In the genomic region with DNA sequence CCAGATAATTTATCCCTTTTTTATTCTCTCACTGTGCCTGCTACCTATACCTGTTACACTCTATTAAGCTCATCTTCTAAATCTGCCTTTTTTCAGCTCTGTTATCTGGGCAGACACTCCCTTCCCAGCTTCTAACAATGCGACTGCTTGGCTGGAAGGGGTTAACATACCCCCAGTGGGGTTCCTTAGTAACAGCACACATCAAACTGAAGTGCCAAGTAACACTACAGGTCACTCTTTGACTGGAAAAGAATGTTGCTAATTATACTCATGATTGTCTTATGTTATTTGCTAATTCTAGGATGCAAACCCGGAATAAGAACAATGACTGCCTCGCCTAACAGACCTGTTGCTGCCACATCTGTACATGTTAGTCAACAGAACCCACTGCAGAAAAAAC, we compare ENCODE assay signal across 18 cellular contexts.
DNase-seq lines count a peak whose midpoint lies in the region; ATAC-seq and TF ChIP-seq lines count a peak whose summit lies in the region.
"Had no signal": no experiment of that assay in that cellular context is flagged by ENCODE, and none has a peak within 500 bp of the region (broad histone marks: within the 10 kb centered on the region; RNA-seq: fewer than 3 reads in every experiment).

No MANE protein-coding gene starts in this region.

- no peak overlapping the region for H3K4me3 ChIP-seq in heart right ventricle
- no peak overlapping the region for H3K4me3 ChIP-seq in right cardiac atrium (ENCODE audit: low read length)
- H3K4me3 ChIP-seq in iPS-18a (ENCODE audit: low read length) = peak overlapping the region; percentile 1
- no peak overlapping the region for H3K4me3 ChIP-seq in left lung
- H3K4me3 ChIP-seq: PC-9 had no signal

- DNase-seq in heart right ventricle (no peak), right cardiac atrium (no peak), NCI-H748 treated with DMSO at 0.1 percent for 48 hours (lab: John Stamatoyannopoulos, UW) (peak; percentile 69), glutamatergic neuron (no peak), left lung (no peak)
- DNase-seq: GF-D8, H7, Karpas-422, MV-4-11, NCI-H187, NCI-H446 treated with DMSO at 0.1 percent for 48 hours, PC-9, RPMI8226, SIG-M5, SK-N-SH had no signal

- H3K27me3 ChIP-seq in heart right ventricle = no peaks in the 10 kb centered on the region
- no peaks in the 10 kb centered on the region for H3K27me3 ChIP-seq in right cardiac atrium (ENCODE audit: control insufficient read depth, insufficient read depth)
- peaks cover 87% of the 10 kb centered on the region for H3K27me3 ChIP-seq in iPS-18a (ENCODE audit: control insufficient read depth, insufficient read depth, low read length)
- H3K27me3 ChIP-seq in left lung = no peaks in the 10 kb centered on the region

- no peaks in the 10 kb centered on the region for H3K27me3 Mint-ChIP-seq in glutamatergic neuron (ENCODE audit: unreplicated experiment)

- WGBS in heart right ventricle, 2 donors = 29 to 30% methylated on average over 3 of the region's 3 CpGs
- 37% methylated on average over 3 of the region's 3 CpGs for WGBS in right cardiac atrium

- no peak overlapping the region for H3K4me3 Mint-ChIP-seq in glutamatergic neuron (ENCODE audit: unreplicated experiment)

- H3K27ac ChIP-seq in heart right ventricle (peak overlapping the region in 1 of 10 donors; percentile 33), right cardiac atrium (ENCODE audit: low read length) (no peak overlapping the region), iPS-18a (ENCODE audit: low read length) (no peak overlapping the region), left lung (no peak overlapping the region)
- H3K27ac ChIP-seq: C4-2B, PC-9 had no signal

- H3K9ac ChIP-seq in iPS-18a (ENCODE audit: low read length) = no peak overlapping the region
- H3K9ac ChIP-seq: SK-N-SH had no signal

- H3K36me3 ChIP-seq in heart right ventricle = no peaks in the 10 kb centered on the region
- no peaks in the 10 kb centered on the region for H3K36me3 ChIP-seq in iPS-18a (ENCODE audit: control insufficient read depth, low read depth, low read length)
- no peaks in the 10 kb centered on the region for H3K36me3 ChIP-seq in left lung

- no peaks in the 10 kb centered on the region for H3K9me3 Mint-ChIP-seq in glutamatergic neuron (ENCODE audit: unreplicated experiment)

- H3K4me1 ChIP-seq in heart right ventricle (peaks cover 0 to 11% (median 0%) of the 10 kb centered on the region in 9 donors), right cardiac atrium (ENCODE audit: control insufficient read depth, insufficient read depth, low read length) (no peaks in the 10 kb centered on the region), iPS-18a (ENCODE audit: control insufficient read depth, low read depth, low read length) (peaks cover 40% of the 10 kb centered on the region), left lung (no peaks in the 10 kb centered on the region)

- ATAC-seq in heart right ventricle = peak in 6 of 8 donors; percentile 28 to 67 (median 54)
- ATAC-seq in right cardiac atrium = no peak
- ATAC-seq in GM21619 (IDR thresholded peaks at IDR 0.05; ENCODE audit: unreplicated experiment) = no peak
- ATAC-seq in left lung = no peak

- H3K36me3 Mint-ChIP-seq in glutamatergic neuron (ENCODE audit: unreplicated experiment) = no peaks in the 10 kb centered on the region

- no peaks in the 10 kb centered on the region for H3K4me1 Mint-ChIP-seq in glutamatergic neuron (ENCODE audit: low read depth, unreplicated experiment)

- TF ChIP-seq CTCF in heart right ventricle (IDR thresholded peaks at IDR 0.05) = no peak
- no peak for TF ChIP-seq CTCF in glutamatergic neuron (IDR thresholded peaks at IDR 0.05; ENCODE audit: partially characterized antibody, unreplicated experiment)
- TF ChIP-seq CTCF in left lung (IDR thresholded peaks at IDR 0.05) = no peak

- intact Hi-C loops in heart right ventricle (cut with DNase I) (no loop called here), right cardiac atrium (cut with DNase I) (no loop called here), left lung (cut with DNase I) (no loop called here)

- no peak overlapping the region for H3K27ac Mint-ChIP-seq in glutamatergic neuron (ENCODE audit: unreplicated experiment)

- no peaks in the 10 kb centered on the region for H3K9me3 ChIP-seq in heart right ventricle
- H3K9me3 ChIP-seq in right cardiac atrium (ENCODE audit: control insufficient read depth, low read length) = no peaks in the 10 kb centered on the region
- no peaks in the 10 kb centered on the region for H3K9me3 ChIP-seq in iPS-18a (ENCODE audit: control insufficient read depth, low read depth, low read length)
- peaks cover 0 to 2% of the 10 kb centered on the region in 2 donors for H3K9me3 ChIP-seq in left lung
- H3K9me3 ChIP-seq: SK-N-SH had no signal

Comparison
In these comparisons a context has a peak if more than half of its experiments do, and no peak if none do; other contexts are left out.
1. ATAC-seq: peak in heart right ventricle (6 of 8); none in right cardiac atrium (0 of 2), GM21619 (single experiment) and left lung (single experiment).